Comparison of ENCODE assay signal across 8 cellular contexts in genomic region chr19:8361921-8362793, GRCh38. TPM values are rescaled to one million over a fixed set of nuclear protein-coding genes. Genes with fewer than 3 reads are reported as not detected.
A peak's percentile ranks its signal among the peaks of the same experiment; 100 is the strongest.
DNase-seq lines count a peak whose midpoint lies in the region; ATAC-seq and TF ChIP-seq lines count a peak whose summit lies in the region.

No MANE protein-coding gene starts in this region.

- TF ChIP-seq CTCF in 22Rv1 (IDR thresholded peaks at IDR 0.05) (no peak), dorsolateral prefrontal cortex (IDR thresholded peaks at IDR 0.05 in 54 of 56, conservative IDR thresholded peaks at IDR 0.05 in 2 of 56; ENCODE audit: low read depth in 1 of 56, partially characterized antibody in 56 of 56) (no peak)

- no peak for ATAC-seq in HG03139 (IDR thresholded peaks at IDR 0.05; ENCODE audit: unreplicated experiment)

- intact Hi-C loops in dorsolateral prefrontal cortex (cut with DNase I): loop anchor here in 1 of 2 donors (2.0 kb wide), 1 partner anchor 33 kb away; no protein-coding TSS in a partner anchor

- H3K4me3 ChIP-seq in dorsolateral prefrontal cortex (peak overlapping the region in 9 of 59 donors; percentile 1 to 27 (median 12)), urinary bladder (ENCODE audit: low read depth, low read length) (no peak overlapping the region)

- no peaks in the 10 kb centered on the region for H3K36me3 ChIP-seq in urinary bladder (ENCODE audit: insufficient read depth)

- H3K4me1 ChIP-seq in urinary bladder (ENCODE audit: insufficient read depth): peaks cover 4% of the 10 kb centered on the region

- H3K27ac ChIP-seq in 22Rv1 (peak overlapping the region; percentile 96), dorsolateral prefrontal cortex (peak overlapping the region in 40 of 59 donors; percentile 4 to 86 (median 60)), urinary bladder (ENCODE audit: low read depth) (peak overlapping the region; percentile 66)

- peaks cover 0 to 28% (median 4%) of the 10 kb centered on the region in 45 donors for H3K27me3 ChIP-seq in dorsolateral prefrontal cortex

- 46% methylated on average over 12 of the region's 12 CpGs for WGBS in urinary bladder

- DNase-seq in GOT3 (lab: John Stamatoyannopoulos, UW) (peak; percentile 86), RKO (ENCODE audit: low spot score) (peak; percentile 99), dorsolateral prefrontal cortex (peak in 9 of 10 donors; percentile 12 to 86 (median 70)), mesenteric fat pad (ENCODE audit: low spot score) (peak; percentile 97), activated gamma-delta T cell (lab: John Stamatoyannopoulos, UW) (no peak)

RNA-seq across cellular contexts. Expression of gene ANGPTL4, which starts 1.8 kb away (rescaled TPM):
- total RNA-seq in dorsolateral prefrontal cortex (100 to 1,000 TPM in 14 of 120 experiments, 10 to 100 TPM in 104, 1 to 10 TPM in 2; 5.9 to 298 (median 35.7) TPM), mesenteric fat pad (753 TPM), urinary bladder (1.3 TPM)
- polyA plus RNA-seq in urinary bladder: 14.6 TPM

RNA-seq across cellular contexts. Expression of gene KANK3, which starts 19.1 kb away (rescaled TPM):
- total RNA-seq in dorsolateral prefrontal cortex (10 to 100 TPM in 66 of 120 experiments, 1 to 10 TPM in 54; 4.7 to 29.3 (median 10.7) TPM), mesenteric fat pad (28.6 TPM), urinary bladder (8.1 TPM)
- polyA plus RNA-seq in urinary bladder: 13.0 TPM

RNA-seq across cellular contexts. Expression of gene RAB11B, which starts 28.0 kb away (rescaled TPM):
- total RNA-seq in dorsolateral prefrontal cortex (100 to 1,000 TPM; 130 to 218 (median 167) TPM), mesenteric fat pad (100 TPM), urinary bladder (63.9 TPM)
- 131 TPM for polyA plus RNA-seq in urinary bladder

RNA-seq across cellular contexts. Expression of gene RPS28, which starts 40.9 kb away (rescaled TPM):
- total RNA-seq in dorsolateral prefrontal cortex (100 to 1,000 TPM; 395 to 973 (median 613) TPM), mesenteric fat pad (1,239 TPM), urinary bladder (301 TPM)
- 758 TPM for polyA plus RNA-seq in urinary bladder

RNA-seq across cellular contexts. Expression of gene NDUFA7, which starts 41.0 kb away (rescaled TPM):
- total RNA-seq in dorsolateral prefrontal cortex: 10 to 100 TPM; 16.2 to 82.8 (median 42.0) TPM
- total RNA-seq in mesenteric fat pad: 39.9 TPM
- 11.6 TPM for total RNA-seq in urinary bladder
- polyA plus RNA-seq in urinary bladder: 93.1 TPM
